In genomic region chr5:14142856-14143508, GRCh38 we compare ENCODE assay signal across 8 cellular contexts.
DNase-seq lines count a peak whose midpoint lies in the region; ATAC-seq and TF ChIP-seq lines count a peak whose summit lies in the region.

TRIO (plus strand) TSS chr5:14143342; CDS start chr5:14143726, 384 bp downstream.

- H2AFZ ChIP-seq in KMS-11 (ENCODE audit: low read depth) (peak within 1 kb of the TSS; percentile 95), neuron (ENCODE audit: low read depth, low read length) (peak within 1 kb of the TSS; percentile 79)

- H3K4me2 ChIP-seq in KMS-11: peak within 1 kb of the TSS; percentile 69

- H3K4me3 ChIP-seq in KMS-11 (IDR thresholded peaks at IDR 0.05; ENCODE audit: insufficient read depth, low read depth, low read length) (peak within 1 kb of the TSS; percentile 63), neuron (ENCODE audit: low read length) (peak within 1 kb of the TSS; percentile 98)

- H3K27ac ChIP-seq in KMS-11 (peak within 1 kb of the TSS; percentile 73), RWPE1 (peak within 1 kb of the TSS; percentile 90)

- no peaks in the 10 kb centered on the region for H3K27me3 ChIP-seq in KMS-11 (ENCODE audit: insufficient read depth, low read depth)
- no peaks in the 10 kb centered on the region for H3K27me3 ChIP-seq in neuron (ENCODE audit: insufficient read depth, low read length)

- H3K36me3 ChIP-seq in KMS-11 (ENCODE audit: insufficient read depth) (no peaks in the 10 kb centered on the region), neuron (ENCODE audit: insufficient read depth, low read length) (no peaks in the 10 kb centered on the region)

- ATAC-seq in GM21723 (IDR thresholded peaks at IDR 0.05; ENCODE audit: unreplicated experiment): peak; percentile 43

- H3K4me1 ChIP-seq in KMS-11 (ENCODE audit: low read depth, poor library complexity, severe bottlenecking) (peaks cover 36% of the 10 kb centered on the region), neuron (ENCODE audit: insufficient read depth, low read length) (peaks cover 22% of the 10 kb centered on the region)

- CTCF ChIA-PET in RWPE1 (lab: Yijun Ruan, JAX): interaction anchor here (0.5 to 0.7 kb wide), 3 partner anchors 34 to 158 kb away, joined by 3 to 8 read pairs (median 5); no protein-coding TSS in a partner anchor

- H4K20me1 ChIP-seq in KMS-11 (ENCODE audit: insufficient read depth): peaks cover 11% of the 10 kb centered on the region

- DNase-seq in DMS79 treated with DMSO at 0.1 percent for 48 hours (lab: John Stamatoyannopoulos, UW): peak; percentile 72
- DNase-seq in RWPE1 (ENCODE audit: low spot score): peak; percentile 97
- DNase-seq in activated gamma-delta T cell treated with anti-CD3 and anti-CD28 coated beads, Interleukin-2, amount 50 U/mL, for 16 hours (ENCODE audit: low read depth): peak; percentile 74
- DNase-seq in foreskin melanocyte: peak; percentile 85
- DNase-seq in stromal cell of bone marrow (ENCODE audit: low read depth): peak; percentile 90

- TF ChIP-seq CTCF in KMS-11 (conservative IDR thresholded peaks at IDR 0.05; ENCODE audit: low read depth, low read length) (peak; percentile 56; the same call in 1 of the 2 replicates), RWPE1 (conservative IDR thresholded peaks at IDR 0.05; ENCODE audit: low read depth) (peak; percentile 63)

- POLR2A ChIA-PET in RWPE1 (lab: Yijun Ruan, JAX; ENCODE audit: low non-redundant PET): no interaction called here

- peak within 1 kb of the TSS; percentile 74 for H3K9ac ChIP-seq in KMS-11

- H3K79me2 ChIP-seq in KMS-11 (ENCODE audit: insufficient read depth, low read depth): peaks cover 39% of the 10 kb centered on the region

- no peaks in the 10 kb centered on the region for H3K9me3 ChIP-seq in neuron (ENCODE audit: low read length)

Comparison
In these comparisons a context has a peak if more than half of its experiments do, and no peak if none do; other contexts are left out.
1. Peak in every context shown above with its lines: DNase-seq, ATAC-seq, H3K4me3 ChIP-seq and H3K27ac ChIP-seq.